ENCODE assay signal across 3 cellular contexts in the genomic region with DNA sequence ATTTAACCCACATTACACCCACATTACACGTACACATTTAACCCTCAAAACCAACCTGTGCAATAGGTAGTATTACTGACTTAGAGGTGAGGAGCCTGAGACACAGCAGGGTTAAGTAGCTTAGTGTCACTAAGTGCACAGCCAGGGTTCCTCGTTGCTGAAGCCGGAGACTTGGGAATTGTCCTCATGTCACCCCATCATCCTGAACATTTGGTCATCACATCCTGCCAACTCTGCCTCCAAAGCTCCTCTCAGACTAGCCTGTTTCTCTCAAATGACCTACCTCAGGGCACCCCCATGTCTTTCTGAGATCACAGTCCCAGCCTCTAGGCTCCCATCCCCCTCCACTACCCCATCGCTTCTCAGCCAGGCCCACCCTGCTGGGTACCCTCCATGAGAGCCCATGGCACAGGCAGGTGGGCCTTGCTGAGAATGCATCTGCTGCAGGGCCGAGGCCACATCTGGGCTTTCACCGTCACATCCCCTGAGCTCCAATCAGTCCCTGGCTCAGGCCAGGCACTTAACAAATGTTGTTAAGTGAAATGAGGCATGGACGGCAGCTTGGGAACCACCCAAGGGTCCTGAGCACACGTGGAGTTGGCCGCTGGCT.
TF ChIP-seq lines count a peak whose summit lies in the region.

No MANE protein-coding gene starts in this region.

TF ChIP-seq in SK-N-SH, 30 proteins besides CTCF, POLR2A, EP300 and RAD21:
- TF ChIP-seq, protein P1, sequence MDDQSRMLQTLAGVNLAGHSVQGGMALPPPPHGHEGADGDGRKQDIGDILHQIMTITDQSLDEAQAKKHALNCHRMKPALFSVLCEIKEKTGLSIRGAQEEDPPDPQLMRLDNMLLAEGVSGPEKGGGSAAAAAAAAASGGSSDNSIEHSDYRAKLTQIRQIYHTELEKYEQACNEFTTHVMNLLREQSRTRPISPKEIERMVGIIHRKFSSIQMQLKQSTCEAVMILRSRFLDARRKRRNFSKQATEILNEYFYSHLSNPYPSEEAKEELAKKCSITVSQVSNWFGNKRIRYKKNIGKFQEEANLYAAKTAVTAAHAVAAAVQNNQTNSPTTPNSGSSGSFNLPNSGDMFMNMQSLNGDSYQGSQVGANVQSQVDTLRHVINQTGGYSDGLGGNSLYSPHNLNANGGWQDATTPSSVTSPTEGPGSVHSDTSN (IDR thresholded peaks at IDR 0.05) = no peak

TF ChIP-seq in SK-N-SH treated with all-trans-retinoic acid at 6 μM for 48 hours, 23 proteins besides CTCF, POLR2A, EP300 and RAD21:
- no peak for TF ChIP-seq ZFP3 (CRISPR knock-in tag; IDR thresholded peaks at IDR 0.05)

TF ChIP-seq in IMR-90, 13 proteins besides CTCF, POLR2A, EP300 and RAD21:
- TF ChIP-seq CEBPB (IDR thresholded peaks at IDR 0.05; ENCODE audit: low read depth, low read length) (no peak), RFX5 (IDR thresholded peaks at IDR 0.05; ENCODE audit: low read depth, low read length) (no peak), NFE2L2 (IDR thresholded peaks at IDR 0.05; ENCODE audit: low read depth, low read length) (no peak), MXI1 (IDR thresholded peaks at IDR 0.05; ENCODE audit: borderline replicate concordance, low read depth, low read length) (no peak), MAZ (IDR thresholded peaks at IDR 0.05; ENCODE audit: borderline replicate concordance, low read depth, low read length) (no peak), RCOR1 (IDR thresholded peaks at IDR 0.05; ENCODE audit: insufficient replicate concordance, low read length) (no peak)
TF ChIP-seq in IMR-90: peak in this region for 0.
